ENCODE assay signal across 11 cellular contexts in genomic region chr7:85191383-85191782, GRCh38. TPM values are rescaled to one million over a fixed set of nuclear protein-coding genes. Genes with fewer than 3 reads are reported as not detected.
A peak's percentile ranks its signal among the peaks of the same experiment; 100 is the strongest.
DNase-seq lines count a peak whose midpoint lies in the region; TF ChIP-seq lines count a peak whose summit lies in the region.
"Had no signal": no experiment of that assay in that cellular context is flagged by ENCODE, and none has a peak within 500 bp of the region (broad histone marks: within the 10 kb centered on the region; RNA-seq: fewer than 3 reads in every experiment).

No MANE protein-coding gene starts in this region.

- TF ChIP-seq CTCF in RWPE1 (conservative IDR thresholded peaks at IDR 0.05; ENCODE audit: low read depth) (0 out of 2 replicates have a peak, but pooled peaks have one; percentile 7), fibroblast of villous mesenchyme (IDR thresholded peaks at IDR 0.05; ENCODE audit: insufficient read depth, low read depth, low read length) (peak; percentile 25)

- H3K27me3 ChIP-seq in H7 (ENCODE audit: control insufficient read depth, insufficient read depth, low read length) = peaks cover 15% of the 10 kb centered on the region

- DNase-seq in A172 (ENCODE audit: low spot score) (peak; percentile 58), H7 (peak; percentile 14), RWPE1 (ENCODE audit: low spot score) (peak; percentile 25), fibroblast of villous mesenchyme (ENCODE audit: low read depth) (peak; percentile 14), amniotic stem cell (lab: John Stamatoyannopoulos, UW) (no peak), NK-92 (lab: John Stamatoyannopoulos, UW; ENCODE audit: unreplicated experiment) (no peak)
- DNase-seq in activated naive CD4-positive, alpha-beta T cell treated with anti-CD3 and anti-CD28 coated beads, Interleukin-2, amount 50 U/mL, for 16 hours = no peak
- no peak for DNase-seq in activated CD4-positive, alpha-beta T cell treated with anti-CD3 and anti-CD28 coated beads for 48 hours
- DNase-seq: Caco-2, MV-4-11, natural killer cell had no signal

- H3K36me3 ChIP-seq in H7 (replicated peaks; ENCODE audit: control insufficient read depth, insufficient read depth, low read length) = no peaks in the 10 kb centered on the region

- H3K27ac ChIP-seq in RWPE1 = no peak overlapping the region

- POLR2A ChIA-PET in RWPE1 (lab: Yijun Ruan, JAX; ENCODE audit: low non-redundant PET) = no interaction called here

- CTCF ChIA-PET in RWPE1 (lab: Yijun Ruan, JAX) = interaction anchor here (2.0 kb wide), 1 partner anchor 149 kb away, joined by 13 read pairs; no protein-coding TSS in a partner anchor

- no peak overlapping the region for H3K4me3 ChIP-seq in H7 (ENCODE audit: insufficient read depth, low read depth, low read length)
- no peak overlapping the region for H3K4me3 ChIP-seq in fibroblast of villous mesenchyme (ENCODE audit: low read depth, low read length)

RNA-seq across cellular contexts. Expression of gene SEMA3D, which starts 4.5 kb away (rescaled TPM):
- total RNA-seq in A172 (2014; rRNA removed; shearing (Covaris generic)) = 3.3 and 3.4 TPM in 2 replicates
- 0.90 and 1.6 TPM in 2 replicates for total RNA-seq in H7 (2014; rRNA removed; shearing (Covaris generic))
- total RNA-seq in fibroblast of villous mesenchyme = 3.0 and 4.8 TPM in 2 replicates
- total RNA-seq: natural killer cell had no signal

Comparison
In these comparisons a context has a peak if more than half of its experiments do, and no peak if none do; other contexts are left out.
1. DNase-seq: peak in A172 (single experiment), H7 (single experiment), RWPE1 (single experiment) and fibroblast of villous mesenchyme (single experiment); none in activated naive CD4-positive, alpha-beta T cell treated with anti-CD3 and anti-CD28 coated beads, Interleukin-2, amount 50 U/mL, for 16 hours (single experiment), amniotic stem cell (single experiment), activated CD4-positive, alpha-beta T cell treated with anti-CD3 and anti-CD28 coated beads for 48 hours (single experiment) and NK-92 (single experiment).